ENCODE assay signal across 15 cellular contexts in genomic region chr7:135158874-135159273, GRCh38. TPM values are rescaled to one million over a fixed set of nuclear protein-coding genes. Genes with fewer than 3 reads are reported as not detected.
DNase-seq lines count a peak whose midpoint lies in the region; ATAC-seq and TF ChIP-seq lines count a peak whose summit lies in the region.
"Had no signal": no experiment of that assay in that cellular context is flagged by ENCODE, and none has a peak within 500 bp of the region (broad histone marks: within the 10 kb centered on the region; RNA-seq: fewer than 3 reads in every experiment).

No MANE protein-coding gene starts in this region.

- peak overlapping the region in 6 of 7 donors; percentile 6 to 77 (median 56) for H3K27ac Mint-ChIP-seq in CD4-positive, alpha-beta memory T cell
- peak overlapping the region; percentile 68 to 93 for H3K27ac Mint-ChIP-seq in T-cell

- no peak for TF ChIP-seq EP300 in esophagus muscularis mucosa (IDR thresholded peaks at IDR 0.05)

- no peaks in the 10 kb centered on the region for H3K27me3 Mint-ChIP-seq in CD4-positive, alpha-beta memory T cell
- no peaks in the 10 kb centered on the region for H3K27me3 Mint-ChIP-seq in T-cell
- H3K27me3 Mint-ChIP-seq: IgD-negative memory B cell had no signal

- WGBS in esophagus muscularis mucosa = 83% methylated on average over 6 of the region's 6 CpGs

- no peak for DNase-seq in CD4-positive, alpha-beta memory T cell
- DNase-seq in T-cell (no peak), esophagus muscularis mucosa (ENCODE audit: extremely low spot score) (no peak), nucleus accumbens (lab: John Stamatoyannopoulos, UW) (no peak), glomerular visceral epithelial cell (ENCODE audit: extremely low spot score) (no peak), Ammon's horn (ENCODE audit: low spot score) (no peak)
- DNase-seq: activated CD8-positive, alpha-beta memory T cell treated with anti-CD3 and anti-CD28 coated beads for 24 hours; C1 segment of cervical spinal cord; dermis blood vessel endothelial cell; NCI-H510A; stimulated activated CD4-positive, alpha-beta T cell treated with anti-CD3 and anti-CD28 coated beads, Interleukin-4, amount 100 ng/mL, for 4 hours; stimulated activated naive CD8-positive, alpha-beta T cell treated with anti-CD3 and anti-CD28 coated beads, Interleukin-15, Interleukin-2, amounts not matched to agents 100 U/mL and 50 U/mL, for 24 hours had no signal

- H3K4me1 ChIP-seq in CD4-positive, alpha-beta memory T cell (ENCODE audit: insufficient read depth, low read length) = peaks cover 39% of the 10 kb centered on the region
- H3K4me1 ChIP-seq in esophagus muscularis mucosa = peaks cover 35 to 60% (median 43%) of the 10 kb centered on the region in 4 donors
- H3K4me1 ChIP-seq in neutrophil (ENCODE audit: control insufficient read depth in 1 of 2, insufficient read depth in 1 of 2, low read depth in 1 of 2, low read length in 1 of 2) = peaks cover 33 to 65% of the 10 kb centered on the region in 2 experiments

- H3K36me3 Mint-ChIP-seq in CD4-positive, alpha-beta memory T cell = peaks cover 71 to 74% of the 10 kb centered on the region in 2 donors
- peaks cover 79% of the 10 kb centered on the region for H3K36me3 Mint-ChIP-seq in T-cell

- H3K9me3 Mint-ChIP-seq in CD4-positive, alpha-beta memory T cell = peaks cover 4 to 40% (median 32%) of the 10 kb centered on the region in 8 donors
- H3K9me3 Mint-ChIP-seq in T-cell = peaks cover 24 to 38% (median 34%) of the 10 kb centered on the region in 3 donors

- no peaks in the 10 kb centered on the region for H3K36me3 ChIP-seq in CD4-positive, alpha-beta memory T cell (ENCODE audit: insufficient read depth, low read length)
- peaks cover 0 to 12% (median 4%) of the 10 kb centered on the region in 4 donors for H3K36me3 ChIP-seq in esophagus muscularis mucosa
- H3K36me3 ChIP-seq in neutrophil = peaks cover 42% of the 10 kb centered on the region

- H3K27me3 ChIP-seq in CD4-positive, alpha-beta memory T cell (ENCODE audit: insufficient read depth, low read length) = no peaks in the 10 kb centered on the region
- no peaks in the 10 kb centered on the region for H3K27me3 ChIP-seq in esophagus muscularis mucosa
- no peaks in the 10 kb centered on the region for H3K27me3 ChIP-seq in neutrophil

- intact Hi-C loops in CD4-positive, alpha-beta memory T cell (cut with micrococcal nuclease) = loop anchor here (1.0 kb wide), 1 partner anchor 10 kb away; no protein-coding TSS in a partner anchor
- intact Hi-C loops in esophagus muscularis mucosa (cut with DNase I) = no loop called here

- TF ChIP-seq POLR2A in esophagus muscularis mucosa (IDR thresholded peaks at IDR 0.05; ENCODE audit: low read depth) = no peak

- no peak overlapping the region for H3K27ac ChIP-seq in CD4-positive, alpha-beta memory T cell (ENCODE audit: low read depth, low read length)
- H3K27ac ChIP-seq in esophagus muscularis mucosa (replicated peaks in 1 of 4) = peak overlapping the region in 3 of 4 donors; percentile 29 to 66 (median 49)
- peak overlapping the region; percentile 93 for H3K27ac ChIP-seq in neutrophil

- peaks cover 0 to 7% of the 10 kb centered on the region in 2 donors for H3K9me3 ChIP-seq in CD4-positive, alpha-beta memory T cell (ENCODE audit: control insufficient read depth in 1 of 2, low read length in 2 of 2)
- H3K9me3 ChIP-seq in esophagus muscularis mucosa = peaks cover 0 to 12% (median 5%) of the 10 kb centered on the region in 4 donors
- H3K9me3 ChIP-seq in neutrophil = no peaks in the 10 kb centered on the region

- no peak overlapping the region for H3K4me3 ChIP-seq in CD4-positive, alpha-beta memory T cell (ENCODE audit: low read length in 2 of 2)
- H3K4me3 ChIP-seq in esophagus muscularis mucosa = no peak overlapping the region
- H3K4me3 ChIP-seq in neutrophil (ENCODE audit: low read depth in 1 of 2, low read length in 1 of 2) = no peak overlapping the region

- POLR2A ChIA-PET in CD4-positive, alpha-beta memory T cell (lab: Charles Lee; ENCODE audit: partially characterized antibody) = interaction anchor here (0.9 to 5.4 kb wide), 4 partner anchors 10 to 513 kb away, joined by 3 to 74 read pairs (median 32); partner anchors contain the start of genes BPGM, CYREN, TMEM140 and WDR91
- POLR2A ChIA-PET in T-cell (lab: Charles Lee) = no interaction called here

- ATAC-seq in T-cell (replicated peaks in 1 of 4) (no peak), GM21619 (IDR thresholded peaks at IDR 0.05; ENCODE audit: unreplicated experiment) (no peak)
- ATAC-seq: stimulated activated naive CD8-positive, alpha-beta T cell treated with anti-CD3 and anti-CD28 coated beads, Interleukin-15, Interleukin-2, amounts not matched to agents 100 U/mL and 50 U/mL, for 24 hours had no signal

- CTCF ChIA-PET in CD4-positive, alpha-beta memory T cell (lab: Charles Lee; ENCODE audit: partially characterized antibody) = interaction anchor here (1.9 to 6.1 kb wide), 3 partner anchors 10 to 172 kb away, joined by 12 to 54 read pairs (median 14); partner anchors contain the start of genes AGBL3, CYREN and TMEM140
- CTCF ChIA-PET in T-cell (lab: Charles Lee) = interaction anchor here in 1 of 2 donors (1.4 kb wide), 1 partner anchor 172 kb away, joined by 5 read pairs; the partner anchor contains the start of gene AGBL3

- peak overlapping the region in 2 of 8 donors; percentile 5 to 35 for H3K4me3 Mint-ChIP-seq in CD4-positive, alpha-beta memory T cell
- H3K4me3 Mint-ChIP-seq in T-cell = peak overlapping the region in 1 of 3 donors; percentile 0

- TF ChIP-seq CTCF in esophagus muscularis mucosa (IDR thresholded peaks at IDR 0.05) (no peak), neutrophil (IDR thresholded peaks at IDR 0.05) (no peak)

- H3K4me1 Mint-ChIP-seq in CD4-positive, alpha-beta memory T cell = peaks cover 37 to 76% (median 59%) of the 10 kb centered on the region in 4 donors
- H3K4me1 Mint-ChIP-seq in T-cell = peaks cover 67 to 86% (median 78%) of the 10 kb centered on the region in 3 donors

RNA-seq across cellular contexts. Expression of gene TMEM140, which starts 11.0 kb away (rescaled TPM):
- 10 to 100 TPM; 28.3 to 31.3 TPM for total RNA-seq in CD4-positive, alpha-beta memory T cell
- 10 to 100 TPM; 13.6 to 30.9 TPM for polyA plus RNA-seq in CD4-positive, alpha-beta memory T cell
- 10 to 100 TPM; 20.7 to 32.7 (median 25.8) TPM for total RNA-seq in T-cell
- 10 to 100 TPM; 13.0 to 21.2 (median 17.1) TPM for total RNA-seq in esophagus muscularis mucosa

RNA-seq across cellular contexts. Expression of gene CYREN, which starts 11.6 kb away (rescaled TPM):
- total RNA-seq in CD4-positive, alpha-beta memory T cell = 10 to 100 TPM; 45.3 to 46.5 TPM
- polyA plus RNA-seq in CD4-positive, alpha-beta memory T cell = 10 to 100 TPM; 35.2 to 52.9 TPM
- total RNA-seq in T-cell (10 to 100 TPM; 24.3 to 46.4 (median 44.6) TPM), esophagus muscularis mucosa (10 to 100 TPM; 30.8 to 51.7 (median 40.2) TPM)

RNA-seq across cellular contexts. Expression of gene WDR91, which starts 52.5 kb away (rescaled TPM):
- 10 to 100 TPM; 29.1 to 29.4 TPM for total RNA-seq in CD4-positive, alpha-beta memory T cell
- 1 to 10 TPM; 2.3 to 8.9 TPM for polyA plus RNA-seq in CD4-positive, alpha-beta memory T cell
- total RNA-seq in T-cell (10 to 100 TPM; 28.1 to 41.2 (median 37.6) TPM), esophagus muscularis mucosa (10 to 100 TPM; 13.3 to 27.4 (median 20.4) TPM)
